In genomic region chr15:53559364-53560253, GRCh38 we compare ENCODE assay signal across 1 cellular context.
TF ChIP-seq lines count a peak whose summit lies in the region.

No MANE protein-coding gene starts in this region.

TF ChIP-seq in H1, 55 proteins besides CTCF, POLR2A, EP300 and RAD21 (continued from another document):
- no peak for TF ChIP-seq CHD7 (IDR thresholded peaks at IDR 0.05; ENCODE audit: insufficient replicate concordance, low read length)
- TF ChIP-seq GABPA (IDR thresholded peaks at IDR 0.05; ENCODE audit: borderline replicate concordance, insufficient read depth, low read length), result no peak
- TF ChIP-seq JUN (IDR thresholded peaks at IDR 0.05; ENCODE audit: low read depth, low read length), result no peak
